Comparison of ENCODE assay signal across 11 cellular contexts in genomic region chr15:56772868-56773639, GRCh38. TPM values are rescaled to one million over a fixed set of nuclear protein-coding genes. Genes with fewer than 3 reads are reported as not detected.
DNase-seq lines count a peak whose midpoint lies in the region; FAIRE-seq and TF ChIP-seq lines count a peak whose summit lies in the region.
"Had no signal": no experiment of that assay in that cellular context is flagged by ENCODE, and none has a peak within 500 bp of the region (broad histone marks: within the 10 kb centered on the region; RNA-seq: fewer than 3 reads in every experiment).

No MANE protein-coding gene starts in this region.

- POLR2A ChIA-PET in endothelial cell of umbilical vein (lab: Charles Lee): no interaction called here

- peak; percentile 86 for DNase-seq in EH (ENCODE audit: low read depth)
- DNase-seq in NCI-H146 (lab: John Stamatoyannopoulos, UW): peak; percentile 2
- no peak for DNase-seq in endothelial cell of umbilical vein (ENCODE audit: low read depth, low spot score)
- no peak for DNase-seq in effector memory CD4-positive, alpha-beta T cell
- no peak for DNase-seq in COLO829 (ENCODE audit: low spot score)
- no peak for DNase-seq in COR-L47 (lab: John Stamatoyannopoulos, UW)
- DNase-seq in NCI-H2107 (lab: John Stamatoyannopoulos, UW): no peak
- DNase-seq: activated CD8-positive, alpha-beta T cell treated with anti-CD3 and anti-CD28 coated beads for 36 hours; NCI-H187 had no signal

- H2AFZ ChIP-seq in endothelial cell of umbilical vein (ENCODE audit: low read depth, low read length): no peak overlapping the region

- no TSS peak for BruUV-seq in endothelial cell of umbilical vein (replicated peaks; lab: Mats Ljungman, UMichigan)

- CTCF ChIA-PET in endothelial cell of umbilical vein (lab: Charles Lee): interaction anchor here (1.7 kb wide), 1 partner anchor 8 kb away, joined by 5 read pairs; no protein-coding TSS in a partner anchor

- H4K20me1 ChIP-seq in endothelial cell of umbilical vein (replicated peaks; ENCODE audit: control insufficient read depth, extremely low read depth, insufficient read depth, low read length): no peaks in the 10 kb centered on the region

- no peak overlapping the region for H3K27ac ChIP-seq in endothelial cell of umbilical vein (ENCODE audit: insufficient read depth, low read depth, low read length)
- peak overlapping the region; percentile 63 for H3K27ac ChIP-seq in neutrophil
- H3K27ac ChIP-seq in effector memory CD4-positive, alpha-beta T cell (ENCODE audit: insufficient read depth, low read length, poor library complexity, severe bottlenecking): no peak overlapping the region

- FAIRE-seq in endothelial cell of umbilical vein (lab: Jason Lieb, UNC): peak; percentile 50
- FAIRE-seq: GM12892 had no signal

- no peak overlapping the region for H3K4me2 ChIP-seq in endothelial cell of umbilical vein (ENCODE audit: insufficient read depth, low read length)

- no peaks in the 10 kb centered on the region for H3K79me2 ChIP-seq in endothelial cell of umbilical vein (ENCODE audit: control insufficient read depth, insufficient read depth, low read length)

- dilution Hi-C loops in endothelial cell of umbilical vein (cut with MboI; ENCODE audit: extremely low pct_ligation_motif_present, low sequenced_read_pairs): no loop called here

- H3K9ac ChIP-seq in endothelial cell of umbilical vein (replicated peaks; ENCODE audit: extremely low read depth, insufficient read depth, low read length): no peak overlapping the region

- no peak for TF ChIP-seq CTCF in endothelial cell of umbilical vein (IDR thresholded peaks at IDR 0.05; ENCODE audit: extremely low read depth in 1 of 2, insufficient read depth in 1 of 2, low read depth in 1 of 2, low read length in 2 of 2)
- TF ChIP-seq CTCF in neutrophil (IDR thresholded peaks at IDR 0.05): no peak

- no peaks in the 10 kb centered on the region for H3K9me1 ChIP-seq in endothelial cell of umbilical vein (replicated peaks; ENCODE audit: control insufficient read depth, extremely low read depth, insufficient read depth, low read length)

- intact Hi-C loops in endothelial cell of umbilical vein (cut with micrococcal nuclease): loop anchor here (2.0 kb wide), 1 partner anchor 42 kb away; no protein-coding TSS in a partner anchor

- H3K27me3 ChIP-seq in endothelial cell of umbilical vein (ENCODE audit: control insufficient read depth in 2 of 2, insufficient read depth in 2 of 2, low read length in 2 of 2) (no peaks in the 10 kb centered on the region), neutrophil (no peaks in the 10 kb centered on the region)
- H3K27me3 ChIP-seq in effector memory CD4-positive, alpha-beta T cell (replicated peaks; ENCODE audit: control insufficient read depth, insufficient read depth, low read length, poor library complexity, severe bottlenecking): no peaks in the 10 kb centered on the region

- H3K9me3 ChIP-seq in endothelial cell of umbilical vein (replicated peaks; ENCODE audit: control insufficient read depth, insufficient read depth, low read length) (no peaks in the 10 kb centered on the region), neutrophil (no peaks in the 10 kb centered on the region)
- H3K9me3 ChIP-seq in effector memory CD4-positive, alpha-beta T cell (ENCODE audit: control insufficient read depth, low read length): no peaks in the 10 kb centered on the region

- H3K4me3 ChIP-seq in endothelial cell of umbilical vein (replicated peaks in 1 of 3; ENCODE audit: insufficient read depth in 1 of 3, low read depth in 1 of 3, low read length in 3 of 3): no peak overlapping the region
- no peak overlapping the region for H3K4me3 ChIP-seq in neutrophil (ENCODE audit: low read depth in 1 of 2, low read length in 1 of 2)
- no peak overlapping the region for H3K4me3 ChIP-seq in effector memory CD4-positive, alpha-beta T cell (ENCODE audit: insufficient read depth, low read depth, low read length, poor library complexity, severe bottlenecking)

- H3K4me1 ChIP-seq in endothelial cell of umbilical vein (ENCODE audit: control insufficient read depth, extremely low read depth, insufficient read depth, low read length) (peaks cover 18% of the 10 kb centered on the region), neutrophil (ENCODE audit: control insufficient read depth in 1 of 2, insufficient read depth in 1 of 2, low read depth in 1 of 2, low read length in 1 of 2) (peaks cover 38 to 49% of the 10 kb centered on the region in 2 experiments)
- H3K4me1 ChIP-seq in effector memory CD4-positive, alpha-beta T cell (ENCODE audit: control insufficient read depth, insufficient read depth, low read length, poor library complexity, severe bottlenecking): no peaks in the 10 kb centered on the region

- no peaks in the 10 kb centered on the region for H3K36me3 ChIP-seq in endothelial cell of umbilical vein (ENCODE audit: control insufficient read depth in 2 of 2, extremely low read depth in 1 of 2, insufficient read depth in 2 of 2, low read length in 2 of 2)
- no peaks in the 10 kb centered on the region for H3K36me3 ChIP-seq in neutrophil
- H3K36me3 ChIP-seq in effector memory CD4-positive, alpha-beta T cell (ENCODE audit: control insufficient read depth, insufficient read depth, low read length): no peaks in the 10 kb centered on the region

- TF ChIP-seq POLR2A in endothelial cell of umbilical vein (IDR thresholded peaks at IDR 0.05; ENCODE audit: low read depth, low read length): no peak

TF ChIP-seq in endothelial cell of umbilical vein, 7 proteins besides CTCF, POLR2A, EP300 and RAD21:
- TF ChIP-seq POLR2AphosphoS5 (IDR thresholded peaks at IDR 0.05; ENCODE audit: insufficient read depth, low read depth, low read length) (no peak), GATA2 (IDR thresholded peaks at IDR 0.05; ENCODE audit: insufficient read depth, insufficient read length, low read depth, low read length) (no peak), FOS (IDR thresholded peaks at IDR 0.05; ENCODE audit: borderline replicate concordance, insufficient read depth, low read length) (no peak), EZH2 (IDR thresholded peaks at IDR 0.05; ENCODE audit: borderline replicate concordance, low read depth, low read length, severe bottlenecking) (no peak), MAX (IDR thresholded peaks at IDR 0.05; ENCODE audit: insufficient read depth, insufficient read length) (no peak), JUN (IDR thresholded peaks at IDR 0.05; ENCODE audit: borderline replicate concordance, insufficient read depth, insufficient read length, low read depth) (no peak), MYC (IDR thresholded peaks at IDR 0.05; ENCODE audit: low read depth, low read length) (no peak)

RNA-seq across cellular contexts. Expression of gene ZNF280D, which starts 39.7 kb away (rescaled TPM):
- 35.8 and 42.1 TPM in 2 replicates for total RNA-seq in endothelial cell of umbilical vein
- polyA plus RNA-seq in endothelial cell of umbilical vein: 4.4 and 9.6 TPM in 2 replicates
- polyA plus RNA-seq in endothelial cell of umbilical vein (2011; cell fraction: cytosol; rRNA removed): 7.3 and 7.6 TPM in 2 replicates
- polyA plus RNA-seq in endothelial cell of umbilical vein (2011; cell fraction: nucleus; rRNA removed): 38.3 and 52.6 TPM in 2 replicates
- polyA plus RNA-seq in endothelial cell of umbilical vein (2012): 12.5 and 16.5 TPM in 2 replicates
- 15.9 and 17.0 TPM in 2 replicates for polyA minus RNA-seq in endothelial cell of umbilical vein
- polyA minus RNA-seq in endothelial cell of umbilical vein (2011; cell fraction: cytosol; rRNA and poly(A)+ RNA removed): 3.6 TPM
- 46.7 and 72.8 TPM in 2 replicates for polyA minus RNA-seq in endothelial cell of umbilical vein (2011; cell fraction: nucleus; rRNA and poly(A)+ RNA removed)

Comparison
In these comparisons a context has a peak if more than half of its experiments do, and no peak if none do; other contexts are left out.
1. DNase-seq: peak in EH (single experiment) and NCI-H146 (single experiment); none in endothelial cell of umbilical vein (single experiment), effector memory CD4-positive, alpha-beta T cell (0 of 3), COLO829 (single experiment), COR-L47 (single experiment) and NCI-H2107 (single experiment).